In genomic region chr14:54362089-54362504, GRCh38 we compare ENCODE assay signal across 20 cellular contexts.
"Had no signal": no experiment of that assay in that cellular context is flagged by ENCODE, and none has a peak within 500 bp of the region (broad histone marks: within the 10 kb centered on the region; RNA-seq: fewer than 3 reads in every experiment).

No MANE protein-coding gene starts in this region.

- H3K9me3 ChIP-seq: adrenal gland, neutrophil, testis had no signal

- H3K4me1 Mint-ChIP-seq: stimulated activated effector memory CD8-positive, alpha-beta T cell treated with anti-CD3 and anti-CD28 coated beads, Interleukin-12 subunit alpha, Interleukin-12 subunit beta, amount 100 ng/mL, for 72 hours had no signal

- H3K27me3 ChIP-seq: adrenal gland, neutrophil, testis had no signal

- H3K36me3 ChIP-seq: adrenal gland, neutrophil had no signal

- H3K9ac ChIP-seq: parathyroid adenoma had no signal

- ATAC-seq: activated naive CD4-positive, alpha-beta T cell treated with anti-CD3 and anti-CD28 coated beads, Interleukin-2, amount 50 U/mL, for 72 hours; left ventricle myocardium superior; naive thymus-derived CD8-positive, alpha-beta T cell; sciatic nerve; stimulated activated effector memory CD8-positive, alpha-beta T cell treated with anti-CD3 and anti-CD28 coated beads, Interleukin-12 subunit alpha, Interleukin-12 subunit beta, amount 100 ng/mL, for 72 hours had no signal

- H3K4me3 Mint-ChIP-seq: activated CD4-positive, alpha-beta memory T cell treated with anti-CD3 and anti-CD28 coated beads for 36 hours; activated T-helper 1 cell treated with anti-CD3 and anti-CD28 coated beads, Interleukin-12 subunit alpha, Interleukin-12 subunit beta, Interleukin-2, Interleukin-4 antibody, amounts not matched to agents 30 ng/mL and 10 ng/mL and 1 ng/mL, durations not matched to agents 14 hours and 24 hours and 36 hours; dendritic cell treated with granulocyte-macrophage colony-stimulating factor and Interleukin-4, amounts not matched to agents 40 ng/mL and 50 ng/mL, for 4 days; memory B cell; naive thymus-derived CD8-positive, alpha-beta T cell; stimulated activated effector memory CD8-positive, alpha-beta T cell treated with anti-CD3 and anti-CD28 coated beads, Interleukin-12 subunit alpha, Interleukin-12 subunit beta, amount 100 ng/mL, for 72 hours; T-helper 1 cell treated with Interleukin-12 subunit alpha and Interleukin-12 subunit beta and Interleukin-4 antibody, amounts not matched to agents 30 μg/mL and 1 μg/mL, for 36 hours; type B pancreatic cell had no signal

- H3K4me3 ChIP-seq: adrenal gland, testis had no signal

- H3K4me1 ChIP-seq: testis had no signal

- DNase-seq: activated CD4-positive, alpha-beta memory T cell treated with anti-CD3 and anti-CD28 coated beads for 36 hours; activated CD4-positive, alpha-beta T cell treated with anti-CD3 and anti-CD28 coated beads for 4 hours; activated gamma-delta T cell treated with Interleukin-2 at 50 U/mL for 16 hours; activated T-cell treated with anti-CD3 and anti-CD28 coated beads for 4 hours; adrenal gland; effector memory CD4-positive, alpha-beta T cell; left ventricle myocardium superior; naive thymus-derived CD8-positive, alpha-beta T cell; stimulated activated CD4-positive, alpha-beta T cell treated with anti-CD3 and anti-CD28 coated beads, Interleukin-4, amount 100 ng/mL, for 24 hours; testis had no signal

- H3K27ac ChIP-seq: adrenal gland, neutrophil, parathyroid adenoma, testis had no signal

- H3K36me3 Mint-ChIP-seq: activated CD4-positive, alpha-beta memory T cell treated with anti-CD3 and anti-CD28 coated beads for 36 hours; activated naive CD4-positive, alpha-beta T cell treated with anti-CD3 and anti-CD28 coated beads, Interleukin-2, amount 50 U/mL, for 72 hours; memory B cell; naive thymus-derived CD8-positive, alpha-beta T cell; stimulated activated effector memory CD8-positive, alpha-beta T cell treated with anti-CD3 and anti-CD28 coated beads, Interleukin-12 subunit alpha, Interleukin-12 subunit beta, amount 100 ng/mL, for 72 hours; type B pancreatic cell had no signal

- H3K27ac Mint-ChIP-seq: activated CD4-positive, alpha-beta memory T cell treated with anti-CD3 and anti-CD28 coated beads for 36 hours; activated naive CD4-positive, alpha-beta T cell treated with anti-CD3 and anti-CD28 coated beads, Interleukin-2, amount 50 U/mL, for 72 hours; activated T-helper 1 cell treated with anti-CD3 and anti-CD28 coated beads, Interleukin-12 subunit alpha, Interleukin-12 subunit beta, Interleukin-2, Interleukin-4 antibody, amounts not matched to agents 30 ng/mL and 10 ng/mL and 1 ng/mL, durations not matched to agents 14 hours and 24 hours and 36 hours; dendritic cell treated with granulocyte-macrophage colony-stimulating factor and Interleukin-4, amounts not matched to agents 40 ng/mL and 50 ng/mL, for 4 days; memory B cell; naive thymus-derived CD8-positive, alpha-beta T cell; stimulated activated effector memory CD8-positive, alpha-beta T cell treated with anti-CD3 and anti-CD28 coated beads, Interleukin-12 subunit alpha, Interleukin-12 subunit beta, amount 100 ng/mL, for 72 hours; T-helper 1 cell treated with Interleukin-12 subunit alpha and Interleukin-12 subunit beta and Interleukin-4 antibody, amounts not matched to agents 30 μg/mL and 1 μg/mL, for 36 hours; type B pancreatic cell had no signal
